In the genomic region with DNA sequence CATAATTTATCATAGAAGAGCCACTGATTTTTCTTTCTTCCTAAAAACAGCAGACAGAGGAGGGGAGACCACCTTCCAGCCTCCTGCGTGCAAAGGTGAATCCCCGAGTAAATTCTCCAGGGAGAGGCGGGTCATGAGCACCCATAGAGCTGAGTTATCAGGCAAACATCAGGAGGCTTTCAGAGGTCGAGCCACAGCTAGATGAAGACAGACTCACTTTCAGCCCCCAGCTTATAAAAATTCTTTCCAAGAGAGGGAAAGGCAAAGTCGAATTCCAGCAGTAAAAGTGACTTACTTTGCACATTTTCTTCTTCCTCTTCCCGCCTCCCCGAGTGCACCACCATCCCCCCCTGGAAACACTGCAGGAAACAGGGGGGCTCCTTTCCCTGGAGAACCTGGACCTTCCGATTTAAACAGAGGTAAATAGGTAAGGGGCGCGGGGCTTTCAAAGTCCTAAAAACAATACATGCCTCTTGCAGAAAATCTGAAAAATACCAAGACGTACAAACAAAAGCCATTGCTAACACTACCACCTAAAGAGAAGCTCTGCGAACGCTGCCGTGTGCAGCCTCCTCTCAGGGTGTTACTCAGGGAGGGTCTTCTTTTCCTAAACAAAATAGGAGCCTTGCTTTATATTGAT, we compare ENCODE assay signal across 1 cellular context.
TF ChIP-seq lines count a peak whose summit lies in the region.

No MANE protein-coding gene starts in this region.

TF ChIP-seq in GM23338, 12 proteins besides CTCF, POLR2A, EP300 and RAD21:
- TF ChIP-seq, protein P1, sequence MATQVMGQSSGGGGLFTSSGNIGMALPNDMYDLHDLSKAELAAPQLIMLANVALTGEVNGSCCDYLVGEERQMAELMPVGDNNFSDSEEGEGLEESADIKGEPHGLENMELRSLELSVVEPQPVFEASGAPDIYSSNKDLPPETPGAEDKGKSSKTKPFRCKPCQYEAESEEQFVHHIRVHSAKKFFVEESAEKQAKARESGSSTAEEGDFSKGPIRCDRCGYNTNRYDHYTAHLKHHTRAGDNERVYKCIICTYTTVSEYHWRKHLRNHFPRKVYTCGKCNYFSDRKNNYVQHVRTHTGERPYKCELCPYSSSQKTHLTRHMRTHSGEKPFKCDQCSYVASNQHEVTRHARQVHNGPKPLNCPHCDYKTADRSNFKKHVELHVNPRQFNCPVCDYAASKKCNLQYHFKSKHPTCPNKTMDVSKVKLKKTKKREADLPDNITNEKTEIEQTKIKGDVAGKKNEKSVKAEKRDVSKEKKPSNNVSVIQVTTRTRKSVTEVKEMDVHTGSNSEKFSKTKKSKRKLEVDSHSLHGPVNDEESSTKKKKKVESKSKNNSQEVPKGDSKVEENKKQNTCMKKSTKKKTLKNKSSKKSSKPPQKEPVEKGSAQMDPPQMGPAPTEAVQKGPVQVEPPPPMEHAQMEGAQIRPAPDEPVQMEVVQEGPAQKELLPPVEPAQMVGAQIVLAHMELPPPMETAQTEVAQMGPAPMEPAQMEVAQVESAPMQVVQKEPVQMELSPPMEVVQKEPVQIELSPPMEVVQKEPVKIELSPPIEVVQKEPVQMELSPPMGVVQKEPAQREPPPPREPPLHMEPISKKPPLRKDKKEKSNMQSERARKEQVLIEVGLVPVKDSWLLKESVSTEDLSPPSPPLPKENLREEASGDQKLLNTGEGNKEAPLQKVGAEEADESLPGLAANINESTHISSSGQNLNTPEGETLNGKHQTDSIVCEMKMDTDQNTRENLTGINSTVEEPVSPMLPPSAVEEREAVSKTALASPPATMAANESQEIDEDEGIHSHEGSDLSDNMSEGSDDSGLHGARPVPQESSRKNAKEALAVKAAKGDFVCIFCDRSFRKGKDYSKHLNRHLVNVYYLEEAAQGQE (IDR thresholded peaks at IDR 0.05; ENCODE audit: unreplicated experiment): no peak
- TF ChIP-seq, protein P2, sequence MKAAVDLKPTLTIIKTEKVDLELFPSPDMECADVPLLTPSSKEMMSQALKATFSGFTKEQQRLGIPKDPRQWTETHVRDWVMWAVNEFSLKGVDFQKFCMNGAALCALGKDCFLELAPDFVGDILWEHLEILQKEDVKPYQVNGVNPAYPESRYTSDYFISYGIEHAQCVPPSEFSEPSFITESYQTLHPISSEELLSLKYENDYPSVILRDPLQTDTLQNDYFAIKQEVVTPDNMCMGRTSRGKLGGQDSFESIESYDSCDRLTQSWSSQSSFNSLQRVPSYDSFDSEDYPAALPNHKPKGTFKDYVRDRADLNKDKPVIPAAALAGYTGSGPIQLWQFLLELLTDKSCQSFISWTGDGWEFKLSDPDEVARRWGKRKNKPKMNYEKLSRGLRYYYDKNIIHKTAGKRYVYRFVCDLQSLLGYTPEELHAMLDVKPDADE (IDR thresholded peaks at IDR 0.05): no peak
- TF ChIP-seq ZNF114 (CRISPR knock-in tag; IDR thresholded peaks at IDR 0.05) (no peak), STAT1 (IDR thresholded peaks at IDR 0.05; ENCODE audit: unreplicated experiment) (no peak), EZH2 (IDR thresholded peaks at IDR 0.05; ENCODE audit: low read depth, unreplicated experiment) (no peak), JUNB (IDR thresholded peaks at IDR 0.05; ENCODE audit: unreplicated experiment) (no peak), CREB1 (CRISPR knock-in tag; IDR thresholded peaks at IDR 0.05; ENCODE audit: low read depth) (no peak)
